ENCODE assay signal across 8 cellular contexts in genomic region chr4:25159837-25160713, GRCh38. TPM values are rescaled to one million over a fixed set of nuclear protein-coding genes. Genes with fewer than 3 reads are reported as not detected.
DNase-seq lines count a peak whose midpoint lies in the region; ATAC-seq and TF ChIP-seq lines count a peak whose summit lies in the region.

TSS of gene SEPSECS (minus strand) at chr4:25160449. CDS start at chr4:25160369, 80 bp downstream.

- POLR2A ChIA-PET in Panc1 (lab: Charles Lee) = no interaction called here

- H3K4me1 ChIP-seq in Panc1 (ENCODE audit: control insufficient read depth, insufficient read depth, low read length) (peaks cover 10% of the 10 kb centered on the region), muscle layer of colon (ENCODE audit: insufficient read depth, low read length) (peaks cover 11% of the 10 kb centered on the region)

- H3K4me3 ChIP-seq in Panc1 (ENCODE audit: low read depth in 2 of 2, low read length in 2 of 2) (peak within 1 kb of the TSS; percentile 72 to 96), muscle layer of colon (ENCODE audit: low read depth in 1 of 2, low read length in 2 of 2) (peak within 1 kb of the TSS; percentile 84 to 96)

- H3K27ac ChIP-seq in Panc1 (ENCODE audit: low read length) (peak within 1 kb of the TSS; percentile 84), muscle layer of colon (ENCODE audit: low read depth, low read length) (peak within 1 kb of the TSS; percentile 86)

- in situ Hi-C loops in Panc1 (cut with HindIII; ENCODE audit: low pct_unique_long_range_greater_than_20kb, low sequenced_read_pairs) = no loop called here

- CTCF ChIA-PET in Panc1 (lab: Charles Lee) = interaction anchor here (0.8 to 1.0 kb wide), 2 partner anchors 16 to 207 kb away, joined by 3 to 4 read pairs; no protein-coding TSS in a partner anchor

- H3K9me3 ChIP-seq in Panc1 (ENCODE audit: control insufficient read depth, insufficient read depth, low read depth, low read length) (no peaks in the 10 kb centered on the region), muscle layer of colon (ENCODE audit: low read length) (no peaks in the 10 kb centered on the region)

- no peaks in the 10 kb centered on the region for H3K36me3 ChIP-seq in Panc1 (ENCODE audit: control insufficient read depth, insufficient read depth, low read length)
- no peaks in the 10 kb centered on the region for H3K36me3 ChIP-seq in muscle layer of colon (ENCODE audit: insufficient read depth, low read length)

- no TSS peak for BruUV-seq in Panc1 (replicated peaks; lab: Mats Ljungman, UMichigan)

- intact Hi-C loops in Panc1 (cut with micrococcal nuclease; ENCODE audit: unreplicated experiment) = loop anchor here (10.0 kb wide), 1 partner anchor 205 kb away; no protein-coding TSS in a partner anchor

- TF ChIP-seq CTCF in Panc1 (IDR thresholded peaks at IDR 0.05) = no peak

- H3K27me3 ChIP-seq in Panc1 (ENCODE audit: control insufficient read depth, insufficient read depth, low read length) = no peaks in the 10 kb centered on the region
- no peaks in the 10 kb centered on the region for H3K27me3 ChIP-seq in muscle layer of colon (ENCODE audit: control insufficient read depth in 1 of 2, insufficient read depth in 2 of 2, low read length in 2 of 2)

- DNase-seq in DMS53 (lab: John Stamatoyannopoulos, UW) (peak; percentile 99), KG1 (lab: John Stamatoyannopoulos, UW) (peak; percentile 90), Panc1 (ENCODE audit: low read depth, low spot score) (peak; percentile 93)
- DNase-seq in activated T-cell treated with anti-CD3 and anti-CD28 coated beads, Interleukin-2, amount 50 U/mL, for 48 hours = peak; percentile 94 to 95
- peak; percentile 84 for DNase-seq in stimulated activated CD8-positive, alpha-beta memory T cell treated with anti-CD3 and anti-CD28 coated beads, Interleukin-7, amount 100 ng/mL, for 24 hours (ENCODE audit: low read depth)

- peak within 1 kb of the TSS; percentile 97 for H3K9ac ChIP-seq in muscle layer of colon (ENCODE audit: low read length)

- ATAC-seq in GM21723 (IDR thresholded peaks at IDR 0.05; ENCODE audit: unreplicated experiment) (peak; percentile 92), Panc1 (peak; percentile 95), esophagus mucosa (peak; percentile 94)

RNA-seq across cellular contexts. Expression of gene SEPSECS, which starts in this region (rescaled TPM):
- 4.0 TPM for total RNA-seq in Panc1 (2021; ENCODE audit: unreplicated experiment)
- 2.2 TPM for polyA plus RNA-seq in Panc1 (2012; ENCODE audit: insufficient read length)
- total RNA-seq in esophagus mucosa = 4.4 TPM

Comparison
In these comparisons a context has a peak if more than half of its experiments do, and no peak if none do; other contexts are left out.
1. Peak in every context shown above with its lines: DNase-seq, ATAC-seq, H3K4me3 ChIP-seq and H3K27ac ChIP-seq.